ENCODE assay signal across 26 cellular contexts in genomic region chr11:32580967-32581366, GRCh38. TPM values are rescaled to one million over a fixed set of nuclear protein-coding genes. Genes with fewer than 3 reads are reported as not detected.
DNase-seq lines count a peak whose midpoint lies in the region; ATAC-seq and TF ChIP-seq lines count a peak whose summit lies in the region.
"Had no signal": no experiment of that assay in that cellular context is flagged by ENCODE, and none has a peak within 500 bp of the region (broad histone marks: within the 10 kb centered on the region; RNA-seq: fewer than 3 reads in every experiment).

No MANE protein-coding gene starts in this region.

- no peak overlapping the region for H3K27ac Mint-ChIP-seq in naive thymus-derived CD4-positive, alpha-beta T cell
- H3K27ac Mint-ChIP-seq: activated B cell treated with CpG ODN at 0.5 μM for 24 hours; activated naive CD4-positive, alpha-beta T cell treated with anti-CD3 and anti-CD28 coated beads, Interleukin-2, amount 50 U/mL, for 72 hours; activated T-helper 17 cell treated with anti-CD3 and anti-CD28 coated beads, Interleukin-2, amount 50 U/mL, for 72 hours; CD4-positive, CD25-positive, alpha-beta regulatory T cell; mesothelial cell of epicardium; natural killer cell; stimulated activated naive CD8-positive, alpha-beta T cell treated with anti-CD3 and anti-CD28 coated beads, Interleukin-15, Interleukin-2, amounts not matched to agents 100 ng/mL and 50 ng/mL, for 24 hours had no signal

- DNase-seq in HT1080 (ENCODE audit: low read depth) (peak; percentile 26), RWPE2 (ENCODE audit: low spot score) (no peak), fibroblast of the aortic adventitia (ENCODE audit: low read depth) (peak; percentile 45), A673 (ENCODE audit: low spot score) (no peak)
- DNase-seq in naive thymus-derived CD4-positive, alpha-beta T cell: no peak
- DNase-seq: activated B cell treated with CpG ODN at 0.5 μM for 24 hours; aorta; CD4-positive, CD25-positive, alpha-beta regulatory T cell; DMS 273 treated with DMSO at 0.1 percent for 48 hours; dorsolateral prefrontal cortex; GDM1; heart right ventricle; Kasumi-1; natural killer cell; NCI-H1092 treated with DMSO at 0.1 percent for 48 hours; NCI-H2029; ovary; Right ventricle myocardium superior; SW 1271 had no signal

- H3K9me3 ChIP-seq in RWPE2 (ENCODE audit: severe bottlenecking) (no peaks in the 10 kb centered on the region), A673 (ENCODE audit: low read depth, low read length, poor library complexity, severe bottlenecking) (no peaks in the 10 kb centered on the region)
- H3K9me3 ChIP-seq in naive thymus-derived CD4-positive, alpha-beta T cell (ENCODE audit: control insufficient read depth in 2 of 3, low read length in 3 of 3): no peaks in the 10 kb centered on the region
- H3K9me3 ChIP-seq: ovary, right atrium auricular region had no signal

- no TSS peak for BruUV-seq in A673 (replicated peaks; lab: Mats Ljungman, UMichigan)

- H3K36me3 ChIP-seq in RWPE2 (ENCODE audit: low read depth) (peaks cover 4% of the 10 kb centered on the region; the same call in 1 of the 2 replicates), A673 (ENCODE audit: insufficient read depth, low read length, poor library complexity, severe bottlenecking) (no peaks in the 10 kb centered on the region)
- H3K36me3 ChIP-seq in naive thymus-derived CD4-positive, alpha-beta T cell (ENCODE audit: control insufficient read depth in 2 of 3, insufficient read depth in 3 of 3, low read length in 3 of 3): peaks cover 0 to 7% (median 0%) of the 10 kb centered on the region in 3 experiments
- H3K36me3 ChIP-seq: heart right ventricle, ovary, right atrium auricular region had no signal

- ATAC-seq in RWPE2 (ENCODE audit: low read depth) (peak; percentile 63), HG03469 (IDR thresholded peaks at IDR 0.05; ENCODE audit: unreplicated experiment) (no peak), HG02588 (IDR thresholded peaks at IDR 0.05; ENCODE audit: unreplicated experiment) (no peak)
- ATAC-seq in naive thymus-derived CD4-positive, alpha-beta T cell: no peak
- ATAC-seq: activated naive CD4-positive, alpha-beta T cell treated with anti-CD3 and anti-CD28 coated beads, Interleukin-2, amount 50 U/mL, for 72 hours; activated T-helper 17 cell treated with anti-CD3 and anti-CD28 coated beads, Interleukin-2, amount 50 U/mL, for 72 hours; heart right ventricle; natural killer cell had no signal

- H3K27me3 ChIP-seq in RWPE2 (ENCODE audit: insufficient read depth, poor library complexity, severe bottlenecking) (no peaks in the 10 kb centered on the region), A673 (replicated peaks; ENCODE audit: insufficient read depth, low read depth, low read length, poor library complexity) (no peaks in the 10 kb centered on the region)
- no peaks in the 10 kb centered on the region for H3K27me3 ChIP-seq in naive thymus-derived CD4-positive, alpha-beta T cell (ENCODE audit: control insufficient read depth in 2 of 2, insufficient read depth in 2 of 2, low read length in 2 of 2)
- H3K27me3 ChIP-seq: ovary, right atrium auricular region had no signal

- H3K4me3 Mint-ChIP-seq in naive thymus-derived CD4-positive, alpha-beta T cell: peak overlapping the region in 1 of 10 donors; percentile 29
- H3K4me3 Mint-ChIP-seq: activated B cell treated with CpG ODN at 0.5 μM for 24 hours; activated T-helper 17 cell treated with anti-CD3 and anti-CD28 coated beads, Interleukin-2, amount 50 U/mL, for 72 hours; mesothelial cell of epicardium; natural killer cell; stimulated activated naive CD8-positive, alpha-beta T cell treated with anti-CD3 and anti-CD28 coated beads, Interleukin-15, Interleukin-2, amounts not matched to agents 100 ng/mL and 50 ng/mL, for 24 hours had no signal

- H3K27me3 Mint-ChIP-seq in naive thymus-derived CD4-positive, alpha-beta T cell: peaks cover 0 to 2% (median 0%) of the 10 kb centered on the region in 5 donors
- H3K27me3 Mint-ChIP-seq: activated B cell treated with CpG ODN at 0.5 μM for 24 hours; activated T-helper 17 cell treated with anti-CD3 and anti-CD28 coated beads, Interleukin-2, amount 50 U/mL, for 72 hours; stimulated activated naive CD8-positive, alpha-beta T cell treated with anti-CD3 and anti-CD28 coated beads, Interleukin-15, Interleukin-2, amounts not matched to agents 100 ng/mL and 50 ng/mL, for 24 hours had no signal

- H3K4me1 ChIP-seq in RWPE2 (ENCODE audit: insufficient read depth, poor library complexity, severe bottlenecking): peaks cover under 1% of the 10 kb centered on the region
- peaks cover 19 to 20% of the 10 kb centered on the region in 2 donors for H3K4me1 ChIP-seq in naive thymus-derived CD4-positive, alpha-beta T cell (ENCODE audit: control insufficient read depth in 2 of 2, insufficient read depth in 2 of 2, low read length in 2 of 2)
- H3K4me1 ChIP-seq in A673 (ENCODE audit: insufficient read depth, low read length, poor library complexity, severe bottlenecking): peaks cover 21% of the 10 kb centered on the region

- H3K27ac ChIP-seq in RWPE2 (ENCODE audit: poor library complexity, severe bottlenecking): peak overlapping the region; percentile 49
- no peak overlapping the region for H3K27ac ChIP-seq in naive thymus-derived CD4-positive, alpha-beta T cell (ENCODE audit: low read depth, low read length)
- H3K27ac ChIP-seq in A673 (ENCODE audit: low read depth, low read length, poor library complexity, severe bottlenecking): no peak overlapping the region
- H3K27ac ChIP-seq: dorsolateral prefrontal cortex, heart right ventricle, ovary, right atrium auricular region had no signal

- CTCF ChIA-PET in naive thymus-derived CD4-positive, alpha-beta T cell (lab: Charles Lee): interaction anchor here (0.6 kb wide), 1 partner anchor 13 kb away, joined by 3 read pairs; no protein-coding TSS in a partner anchor
- CTCF ChIA-PET in A673 (lab: Charles Lee): no interaction called here

- H3K36me3 Mint-ChIP-seq in naive thymus-derived CD4-positive, alpha-beta T cell: peaks cover 0 to 7% (median 0%) of the 10 kb centered on the region in 5 donors
- H3K36me3 Mint-ChIP-seq: CD4-positive, CD25-positive, alpha-beta regulatory T cell; mesothelial cell of epicardium; natural killer cell had no signal

- TF ChIP-seq CTCF in RWPE2 (IDR thresholded peaks at IDR 0.05; ENCODE audit: poor library complexity, severe bottlenecking): no peak
- TF ChIP-seq CTCF in fibroblast of the aortic adventitia (IDR thresholded peaks at IDR 0.05; ENCODE audit: insufficient read depth, low read length): no peak
- no peak for TF ChIP-seq CTCF in A673 (conservative IDR thresholded peaks at IDR 0.05; ENCODE audit: low read depth, low read length)

- H3K4me1 Mint-ChIP-seq in naive thymus-derived CD4-positive, alpha-beta T cell: peaks cover 15 to 28% (median 22%) of the 10 kb centered on the region in 7 donors

- intact Hi-C loops in naive thymus-derived CD4-positive, alpha-beta T cell (cut with micrococcal nuclease): loop anchor here (5.0 to 10.0 kb wide), 9 partner anchors 156 to 1854 kb away; partner anchors contain the start of genes CAT (in 2 of the 2), ELP4 (in 2 of the 2), IMMP1L (in 2 of the 2) and CCDC73 (in 1 of the 2)
- intact Hi-C loops in A673 (cut with micrococcal nuclease; ENCODE audit: unreplicated experiment): loop anchor here (5.0 kb wide), 1 partner anchor 194 kb away; no protein-coding TSS in a partner anchor

- POLR2A ChIA-PET in naive thymus-derived CD4-positive, alpha-beta T cell (lab: Charles Lee): no interaction called here
- POLR2A ChIA-PET in A673 (lab: Charles Lee; ENCODE audit: low non-redundant PET): no interaction called here

- peaks cover 0 to 1% (median 0%) of the 10 kb centered on the region in 11 donors for H3K9me3 Mint-ChIP-seq in naive thymus-derived CD4-positive, alpha-beta T cell
- H3K9me3 Mint-ChIP-seq: activated B cell treated with CpG ODN at 0.5 μM for 24 hours; activated naive CD4-positive, alpha-beta T cell treated with anti-CD3 and anti-CD28 coated beads, Interleukin-2, amount 50 U/mL, for 72 hours; activated T-helper 17 cell treated with anti-CD3 and anti-CD28 coated beads, Interleukin-2, amount 50 U/mL, for 72 hours; CD4-positive, CD25-positive, alpha-beta regulatory T cell; mesothelial cell of epicardium; natural killer cell; stimulated activated naive CD8-positive, alpha-beta T cell treated with anti-CD3 and anti-CD28 coated beads, Interleukin-15, Interleukin-2, amounts not matched to agents 100 ng/mL and 50 ng/mL, for 24 hours had no signal

- H3K4me3 ChIP-seq in RWPE2 (ENCODE audit: severe bottlenecking): no peak overlapping the region
- H3K4me3 ChIP-seq in fibroblast of the aortic adventitia (ENCODE audit: low read depth, low read length): no peak overlapping the region
- H3K4me3 ChIP-seq in naive thymus-derived CD4-positive, alpha-beta T cell (ENCODE audit: low read length): no peak overlapping the region
- no peak overlapping the region for H3K4me3 ChIP-seq in A673 (ENCODE audit: low read depth, low read length, poor library complexity, severe bottlenecking)
- H3K4me3 ChIP-seq: dorsolateral prefrontal cortex, heart right ventricle, ovary, right atrium auricular region had no signal

RNA-seq across cellular contexts. Expression of gene EIF3M, which starts 2.7 kb away (rescaled TPM):
- total RNA-seq in HT1080 (2014; rRNA removed; shearing (Covaris generic)): 721 and 829 TPM in 2 replicates
- 1,080 and 1,230 TPM in 2 replicates for polyA plus RNA-seq in HT1080 (2015; cell fraction: cytosol; rRNA removed)
- polyA plus RNA-seq in HT1080 (2015; cell fraction: nucleus; rRNA removed): 840 and 1,069 TPM in 2 replicates
- total RNA-seq in fibroblast of the aortic adventitia (ENCODE audit: low replicate concordance): 575 and 1,709 TPM in 2 replicates
- 100 to 1,000 TPM; 210 to 250 (median 236) TPM for total RNA-seq in naive thymus-derived CD4-positive, alpha-beta T cell
- 100 to 1,000 TPM; 245 to 281 TPM for polyA plus RNA-seq in naive thymus-derived CD4-positive, alpha-beta T cell
- total RNA-seq in A673 (2021): 1,025 and 1,119 TPM in 2 replicates

Comparison
In these comparisons a context has a peak if more than half of its experiments do, and no peak if none do; other contexts are left out.
1. DNase-seq: peak in HT1080 (single experiment) and fibroblast of the aortic adventitia (single experiment); none in RWPE2 (single experiment), naive thymus-derived CD4-positive, alpha-beta T cell (0 of 9) and A673 (single experiment).